11 cellular contexts compared by ENCODE assay signal in the genomic region with DNA sequence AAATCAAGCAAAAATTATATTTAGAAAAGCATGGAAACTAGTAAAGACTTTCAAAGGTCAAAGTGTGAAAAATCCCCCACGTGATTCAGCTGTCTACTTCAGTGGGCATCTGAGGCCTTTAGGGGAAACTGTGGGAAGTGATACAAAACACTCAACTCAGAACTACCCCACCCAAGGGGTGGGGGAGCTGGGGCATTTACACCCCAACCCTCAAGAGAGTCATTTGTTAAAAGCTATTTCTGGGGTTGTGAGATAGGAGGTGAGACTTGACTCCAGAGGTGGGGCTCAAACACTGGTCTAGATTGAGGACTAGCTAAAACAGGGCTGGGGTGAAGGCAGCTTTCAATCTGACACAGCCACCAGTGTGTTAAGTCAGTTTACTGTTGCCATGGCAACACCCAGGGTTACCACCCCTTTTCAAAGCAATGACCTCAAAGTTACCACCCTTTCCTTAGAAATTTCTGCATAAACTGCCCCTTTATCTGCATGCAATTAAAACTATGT. TPM values are rescaled to one million over a fixed set of nuclear protein-coding genes. Genes with fewer than 3 reads are reported as not detected.
DNase-seq lines count a peak whose midpoint lies in the region; ATAC-seq and TF ChIP-seq lines count a peak whose summit lies in the region.
"Had no signal": no experiment of that assay in that cellular context is flagged by ENCODE, and none has a peak within 500 bp of the region (broad histone marks: within the 10 kb centered on the region; RNA-seq: fewer than 3 reads in every experiment).

No MANE protein-coding gene starts in this region.

- H3K9me3 Mint-ChIP-seq in chondrocyte (ENCODE audit: low read depth) (no peaks in the 10 kb centered on the region), type B pancreatic cell (no peaks in the 10 kb centered on the region)

- DNase-seq in GM12864 (ENCODE audit: low read depth) (peak; percentile 79), M059J (ENCODE audit: low read depth) (peak; percentile 53), choroid plexus epithelial cell (ENCODE audit: low read depth) (peak; percentile 41), chondrocyte (ENCODE audit: low spot score) (no peak), type B pancreatic cell (ENCODE audit: extremely low spot score, unreplicated experiment) (no peak), activated gamma-delta T cell (lab: John Stamatoyannopoulos, UW) (no peak), GOT3 (lab: John Stamatoyannopoulos, UW) (no peak)
- DNase-seq: mammary epithelial cell, T1000 had no signal

- H3K4me3 ChIP-seq in GM12864 (ENCODE audit: low read depth, low read length) = no peak overlapping the region
- H3K4me3 ChIP-seq in choroid plexus epithelial cell (ENCODE audit: low read depth, low read length) = no peak overlapping the region

- H3K27me3 Mint-ChIP-seq in chondrocyte (ENCODE audit: low read depth) (peaks cover 42% of the 10 kb centered on the region), type B pancreatic cell (no peaks in the 10 kb centered on the region)

- H3K27ac Mint-ChIP-seq in chondrocyte (ENCODE audit: unreplicated experiment) (no peak overlapping the region), type B pancreatic cell (no peak overlapping the region)

- ATAC-seq in GM21367 (IDR thresholded peaks at IDR 0.05; ENCODE audit: unreplicated experiment) = peak; percentile 54

- TF ChIP-seq CTCF in GM12864 (IDR thresholded peaks at IDR 0.05; ENCODE audit: low read depth, low read length, missing control alignments) (no peak), choroid plexus epithelial cell (conservative IDR thresholded peaks at IDR 0.05; ENCODE audit: low read depth, low read length) (no peak), chondrocyte (IDR thresholded peaks at IDR 0.05) (no peak), type B pancreatic cell (conservative IDR thresholded peaks at IDR 0.05) (no peak)

- H3K36me3 Mint-ChIP-seq in chondrocyte (ENCODE audit: low read depth) (no peaks in the 10 kb centered on the region), type B pancreatic cell (no peaks in the 10 kb centered on the region)

- H3K4me3 Mint-ChIP-seq in chondrocyte (ENCODE audit: unreplicated experiment) (no peak overlapping the region), type B pancreatic cell (no peak overlapping the region)

- H3K4me1 Mint-ChIP-seq in chondrocyte (ENCODE audit: low read depth) (no peaks in the 10 kb centered on the region), type B pancreatic cell (ENCODE audit: unreplicated experiment) (no peaks in the 10 kb centered on the region)

RNA-seq across cellular contexts. Expression of a gene that starts 9.8 kb away (rescaled TPM):
- not detected in 2 replicates for total RNA-seq in M059J (2014; rRNA removed; shearing (Covaris generic))
- not detected in 3 replicates for total RNA-seq in chondrocyte
- total RNA-seq in type B pancreatic cell (ENCODE audit: low replicate concordance) = not detected in 2 replicates
- total RNA-seq: dermis microvascular lymphatic vessel endothelial cell, mammary epithelial cell had no signal

Comparison
In these comparisons a context has a peak if more than half of its experiments do, and no peak if none do; other contexts are left out.
1. DNase-seq: peak in GM12864 (single experiment), M059J (single experiment) and choroid plexus epithelial cell (single experiment); none in chondrocyte (single experiment), type B pancreatic cell (single experiment), activated gamma-delta T cell (single experiment) and GOT3 (single experiment).